Comparison of ENCODE assay signal across 1 cellular context in genomic region chr1:17227358-17227915, GRCh38.
A peak's percentile ranks its signal among the peaks of the same experiment; 100 is the strongest.
TF ChIP-seq lines count a peak whose summit lies in the region.

No MANE protein-coding gene starts in this region.

TF ChIP-seq in HEK293, 187 proteins besides CTCF, POLR2A, EP300 and RAD21 (continued from another document):
- TF ChIP-seq TSHZ1 (tag by site-specific recombination; IDR thresholded peaks at IDR 0.05; ENCODE audit: borderline replicate concordance): peak; percentile 64; the same call in 1 of the 2 replicates
- no peak for TF ChIP-seq ATF2 (tag by site-specific recombination; IDR thresholded peaks at IDR 0.05; ENCODE audit: low read depth)
- peak; percentile 83; the same call in 1 of the 2 replicates for TF ChIP-seq ZNF354C (tag by site-specific recombination; IDR thresholded peaks at IDR 0.05; ENCODE audit: borderline replicate concordance, low read depth)
- no peak for TF ChIP-seq EGR2 (tag by site-specific recombination; IDR thresholded peaks at IDR 0.05; ENCODE audit: low read depth)
- TF ChIP-seq ZNF473 (tag by site-specific recombination; IDR thresholded peaks at IDR 0.05): no peak
- TF ChIP-seq PRDM10 (tag by site-specific recombination; IDR thresholded peaks at IDR 0.05): 0 out of 2 replicates have a peak, but pooled peaks have one; percentile 27
- no peak for TF ChIP-seq ZNF175 (tag by site-specific recombination; IDR thresholded peaks at IDR 0.05)
- no peak for TF ChIP-seq ZBTB48 (tag by site-specific recombination; IDR thresholded peaks at IDR 0.05)
- no peak for TF ChIP-seq GLIS1 (tag by site-specific recombination; IDR thresholded peaks at IDR 0.05)
- 0 out of 2 replicates have a peak, but pooled peaks have one; percentile 14 for TF ChIP-seq ZNF366 (tag by site-specific recombination; conservative IDR thresholded peaks at IDR 0.05)
- no peak for TF ChIP-seq SP2 (tag by site-specific recombination; IDR thresholded peaks at IDR 0.05)
- no peak for TF ChIP-seq ZNF148 (tag by site-specific recombination; IDR thresholded peaks at IDR 0.05; ENCODE audit: borderline replicate concordance)
- TF ChIP-seq ZNF335 (tag by site-specific recombination; conservative IDR thresholded peaks at IDR 0.05): no peak
- TF ChIP-seq ZNF707 (tag by site-specific recombination; IDR thresholded peaks at IDR 0.05): no peak
- TF ChIP-seq PRDM2 (tag by site-specific recombination; IDR thresholded peaks at IDR 0.05; ENCODE audit: borderline replicate concordance): no peak
- TF ChIP-seq ZNF2 (tag by site-specific recombination; IDR thresholded peaks at IDR 0.05): no peak
- no peak for TF ChIP-seq SP7 (tag by site-specific recombination; IDR thresholded peaks at IDR 0.05)
- TF ChIP-seq ZNF521 (tag by site-specific recombination; IDR thresholded peaks at IDR 0.05): no peak
- TF ChIP-seq PRDM6 (tag by site-specific recombination; IDR thresholded peaks at IDR 0.05): no peak
- TF ChIP-seq ZEB2 (tag by site-specific recombination; IDR thresholded peaks at IDR 0.05): no peak
- no peak for TF ChIP-seq ZNF777 (tag by site-specific recombination; IDR thresholded peaks at IDR 0.05; ENCODE audit: borderline replicate concordance)
- TF ChIP-seq ZNF624 (tag by site-specific recombination; IDR thresholded peaks at IDR 0.05): no peak
- no peak for TF ChIP-seq ZNF221 (tag by site-specific recombination; IDR thresholded peaks at IDR 0.05; ENCODE audit: borderline replicate concordance)
- TF ChIP-seq KLF8 (tag by site-specific recombination; IDR thresholded peaks at IDR 0.05): no peak
- TF ChIP-seq ZNF26 (tag by site-specific recombination; IDR thresholded peaks at IDR 0.05): peak; percentile 14; the same call in 1 of the 2 replicates
- TF ChIP-seq ZNF645 (tag by site-specific recombination; IDR thresholded peaks at IDR 0.05): no peak
- no peak for TF ChIP-seq ZNF133 (tag by site-specific recombination; IDR thresholded peaks at IDR 0.05)
- no peak for TF ChIP-seq ZNF596 (tag by site-specific recombination; IDR thresholded peaks at IDR 0.05)
- no peak for TF ChIP-seq ZNF830 (tag by site-specific recombination; IDR thresholded peaks at IDR 0.05; ENCODE audit: low read depth)
